In genomic region chr17:28318759-28319660, GRCh38 we compare ENCODE assay signal across 8 cellular contexts. TPM values are rescaled to one million over a fixed set of nuclear protein-coding genes. Genes with fewer than 3 reads are reported as not detected.
DNase-seq lines count a peak whose midpoint lies in the region; ATAC-seq and TF ChIP-seq lines count a peak whose summit lies in the region.

Gene TMEM97 (plus strand): TSS chr17:28319200. CDS start chr17:28319240, 40 bp downstream.

- peak within 1 kb of the TSS; percentile 67 for H3K4me3 ChIP-seq in Caco-2 (ENCODE audit: low read depth, low read length)
- peak within 1 kb of the TSS; percentile 62 for H3K4me3 ChIP-seq in effector memory CD4-positive, alpha-beta T cell (ENCODE audit: insufficient read depth, low read depth, low read length, poor library complexity, severe bottlenecking)

- peaks cover 22% of the 10 kb centered on the region for H3K4me1 ChIP-seq in Caco-2
- peaks cover 17% of the 10 kb centered on the region for H3K4me1 ChIP-seq in effector memory CD4-positive, alpha-beta T cell (ENCODE audit: control insufficient read depth, insufficient read depth, low read length, poor library complexity, severe bottlenecking)

- peak within 1 kb of the TSS; percentile 43 for H3K27ac Mint-ChIP-seq in Caco-2 (ENCODE audit: unreplicated experiment)

- H3K27me3 Mint-ChIP-seq in Caco-2 (ENCODE audit: insufficient read depth, unreplicated experiment): no peaks in the 10 kb centered on the region

- no peaks in the 10 kb centered on the region for H3K9me3 Mint-ChIP-seq in Caco-2 (ENCODE audit: unreplicated experiment)

- peaks cover 49% of the 10 kb centered on the region for H3K4me1 Mint-ChIP-seq in Caco-2 (ENCODE audit: low read depth, unreplicated experiment)

- peak within 1 kb of the TSS; percentile 76 for H3K4me3 Mint-ChIP-seq in Caco-2 (ENCODE audit: unreplicated experiment)

- no peaks in the 10 kb centered on the region for H3K27me3 ChIP-seq in Caco-2 (replicated peaks; ENCODE audit: control insufficient read depth, insufficient read depth, low read length)
- H3K27me3 ChIP-seq in effector memory CD4-positive, alpha-beta T cell (replicated peaks; ENCODE audit: control insufficient read depth, insufficient read depth, low read length, poor library complexity, severe bottlenecking): no peaks in the 10 kb centered on the region

- POLR2A ChIA-PET in Caco-2 (lab: Charles Lee): interaction anchor here (0.5 to 4.6 kb wide), 16 partner anchors 11 to 784 kb away, joined by 3 to 75 read pairs (median 4); partner anchors contain the start of genes IFT20, POLDIP2, TNFAIP1 and VTN

- H3K9me3 ChIP-seq in Caco-2: no peaks in the 10 kb centered on the region
- no peaks in the 10 kb centered on the region for H3K9me3 ChIP-seq in effector memory CD4-positive, alpha-beta T cell (ENCODE audit: control insufficient read depth, low read length)

- H3K27ac ChIP-seq in effector memory CD4-positive, alpha-beta T cell (ENCODE audit: insufficient read depth, low read length, poor library complexity, severe bottlenecking): no peak within 1 kb of the TSS

- intact Hi-C loops in Caco-2 (cut with micrococcal nuclease; ENCODE audit: unreplicated experiment): no loop called here

- no TSS peak for BruUV-seq in Caco-2 (replicated peaks; lab: Mats Ljungman, UMichigan)

- DNase-seq in Caco-2 (peak; percentile 100), HT-29 (ENCODE audit: low spot score) (peak; percentile 96), medulla oblongata (ENCODE audit: extremely low spot score) (peak; percentile 98)
- DNase-seq in NK-92 treated with Interleukin-12 subunit alpha and Interleukin-12 subunit beta, amount 100 ng/mL, for 24 hours (lab: John Stamatoyannopoulos, UW): peak; percentile 96
- DNase-seq in activated CD8-positive, alpha-beta memory T cell treated with anti-CD3 and anti-CD28 coated beads for 1 hour (ENCODE audit: extremely low read depth in 1 of 2, low read depth in 1 of 2): peak; percentile 79 to 89
- peak; percentile 89 to 92 (median 92) for DNase-seq in effector memory CD4-positive, alpha-beta T cell
- peak; percentile 91 to 95 (median 93) for DNase-seq in stimulated activated CD4-positive, alpha-beta T cell treated with anti-CD3 and anti-CD28 coated beads, TNF-alpha, amount 100 ng/mL, for 48 hours (ENCODE audit: low read depth in 3 of 3)

- ATAC-seq in GM21360 (IDR thresholded peaks at IDR 0.05; ENCODE audit: unreplicated experiment): peak; percentile 81

- peaks cover 1% of the 10 kb centered on the region; the same call in 1 of the 2 replicates for H3K36me3 ChIP-seq in Caco-2 (ENCODE audit: control insufficient read depth, insufficient read depth, low read length)
- no peaks in the 10 kb centered on the region for H3K36me3 ChIP-seq in effector memory CD4-positive, alpha-beta T cell (ENCODE audit: control insufficient read depth, insufficient read depth, low read length)

- CTCF ChIA-PET in Caco-2 (lab: Charles Lee): interaction anchor here (0.6 to 3.5 kb wide), 14 partner anchors 10 to 278 kb away, joined by 3 to 34 read pairs (median 4); partner anchors contain the start of genes IFT20, TNFAIP1 and VTN

- H3K36me3 Mint-ChIP-seq in Caco-2 (ENCODE audit: insufficient read depth, unreplicated experiment): peaks cover 26% of the 10 kb centered on the region

- TF ChIP-seq CTCF in Caco-2 (IDR thresholded peaks at IDR 0.05; ENCODE audit: insufficient read depth in 1 of 2, low read depth in 1 of 2, low read length in 1 of 2, severe bottlenecking in 1 of 2, unreplicated experiment in 1 of 2): peak; percentile 7 to 33

RNA-seq across cellular contexts. Expression of gene TMEM97, which starts in this region (rescaled TPM):
- 313 and 342 TPM in 2 replicates for total RNA-seq in Caco-2 (2022)
- 151 TPM in 2 replicates for total RNA-seq in HT-29 (2014; rRNA removed; shearing (Covaris generic))
